15 cellular contexts compared by ENCODE assay signal in genomic region chrX:10568428-10568827, GRCh38. TPM values are rescaled to one million over a fixed set of nuclear protein-coding genes. Genes with fewer than 3 reads are reported as not detected.
DNase-seq lines count a peak whose midpoint lies in the region; ATAC-seq and TF ChIP-seq lines count a peak whose summit lies in the region.
"Had no signal": no experiment of that assay in that cellular context is flagged by ENCODE, and none has a peak within 500 bp of the region (broad histone marks: within the 10 kb centered on the region; RNA-seq: fewer than 3 reads in every experiment).

No MANE protein-coding gene starts in this region.

- TF ChIP-seq RAD21 in SK-N-SH (IDR thresholded peaks at IDR 0.05; ENCODE audit: low read length), result no peak

- H3K27ac ChIP-seq in SK-N-SH (ENCODE audit: low read depth in 2 of 2, low read length in 1 of 2) (peak overlapping the region in 1 of 2 experiments; percentile 37; a peak in 1 of 4 replicates), osteoblast (ENCODE audit: low read depth, low read length) (peak overlapping the region; percentile 57)
- H3K27ac ChIP-seq: 22Rv1; BLaER1 treated with 17β-estradiol and CSF1 and Interleukin-3, amounts not matched to agents 10 nM and 100 nM had no signal

- no peaks in the 10 kb centered on the region for H3K36me3 ChIP-seq in SK-N-SH (replicated peaks in 1 of 2; ENCODE audit: control insufficient read depth in 1 of 2, insufficient read depth in 2 of 2, low read length in 1 of 2)
- no peaks in the 10 kb centered on the region for H3K36me3 ChIP-seq in osteoblast (ENCODE audit: insufficient read depth, low read length)
- H3K36me3 ChIP-seq: BLaER1 treated with 17β-estradiol and CSF1 and Interleukin-3, amounts not matched to agents 10 nM and 100 nM had no signal

- no peaks in the 10 kb centered on the region; the same call in 1 of the 2 replicates for H3K79me2 ChIP-seq in SK-N-SH (ENCODE audit: insufficient read depth)
- H3K79me2 ChIP-seq in osteoblast (ENCODE audit: insufficient read depth, low read length), result peaks cover 38% of the 10 kb centered on the region

- peaks cover 40% of the 10 kb centered on the region for H3K36me3 Mint-ChIP-seq in brain
- H3K36me3 Mint-ChIP-seq: CD4-positive, CD25-positive, alpha-beta regulatory T cell had no signal

- H3K4me2 ChIP-seq in SK-N-SH (peak overlapping the region; percentile 11; the same call in 1 of the 2 replicates), osteoblast (ENCODE audit: insufficient read depth, low read length) (no peak overlapping the region)
- H3K4me2 ChIP-seq: BLaER1 treated with 17β-estradiol and CSF1 and Interleukin-3, amounts not matched to agents 10 nM and 100 nM had no signal

- no peak overlapping the region for H3K9ac ChIP-seq in SK-N-SH
- H3K9ac ChIP-seq: BLaER1 treated with 17β-estradiol and CSF1 and Interleukin-3, amounts not matched to agents 10 nM and 100 nM had no signal

- H2AFZ ChIP-seq in SK-N-SH (ENCODE audit: low read depth), result no peak overlapping the region
- H2AFZ ChIP-seq in osteoblast (ENCODE audit: low read length), result no peak overlapping the region

- CTCF ChIA-PET in SK-N-SH (lab: Yijun Ruan, JAX), result no interaction called here

- no peaks in the 10 kb centered on the region for H3K9me3 ChIP-seq in SK-N-SH
- no peaks in the 10 kb centered on the region for H3K9me3 ChIP-seq in osteoblast (ENCODE audit: low read depth, low read length)

- 86% methylated on average over 1 of the region's 3 CpGs for WGBS in SK-N-SH (ENCODE audit: low lambda C conversion rate)

- no peaks in the 10 kb centered on the region for H3K27me3 Mint-ChIP-seq in brain
- H3K27me3 Mint-ChIP-seq: CD4-positive, CD25-positive, alpha-beta regulatory T cell had no signal

- H3F3A ChIP-seq in SK-N-SH (replicated peaks; ENCODE audit: insufficient read depth), result no peaks in the 10 kb centered on the region

- peak overlapping the region in 3 of 5 experiments; percentile 19 to 37 (median 34) for H3K27ac Mint-ChIP-seq in brain
- H3K27ac Mint-ChIP-seq: CD4-positive, CD25-positive, alpha-beta regulatory T cell had no signal

- TF ChIP-seq CTCF in SK-N-SH (IDR thresholded peaks at IDR 0.05), result no peak
- TF ChIP-seq CTCF in brain (conservative IDR thresholded peaks at IDR 0.05), result no peak
- no peak for TF ChIP-seq CTCF in osteoblast (IDR thresholded peaks at IDR 0.05; ENCODE audit: extremely low read depth, low read depth, low read length)

- ATAC-seq in SK-N-SH treated with all-trans-retinoic acid at 6 μM for 48 hours (no peak), HG03439 (IDR thresholded peaks at IDR 0.05; ENCODE audit: unreplicated experiment) (no peak), Right ventricle myocardium superior (ENCODE audit: poor library complexity) (no peak), HG02798 (IDR thresholded peaks at IDR 0.05; ENCODE audit: poor library complexity, unreplicated experiment) (no peak)
- ATAC-seq: HCT116, K562 had no signal

- H3K27me3 ChIP-seq in SK-N-SH (ENCODE audit: insufficient read depth), result no peaks in the 10 kb centered on the region
- no peaks in the 10 kb centered on the region for H3K27me3 ChIP-seq in osteoblast (ENCODE audit: insufficient read depth, low read length)

- H3K4me3 Mint-ChIP-seq in brain, result no peak overlapping the region
- H3K4me3 Mint-ChIP-seq: CD4-positive, CD25-positive, alpha-beta regulatory T cell had no signal

- H3K4me3 ChIP-seq in SK-N-SH (ENCODE audit: low read depth in 2 of 2, low read length in 1 of 2) (no peak overlapping the region), osteoblast (ENCODE audit: insufficient read depth, low read length) (no peak overlapping the region)
- H3K4me3 ChIP-seq: BLaER1 treated with 17β-estradiol and CSF1 and Interleukin-3, amounts not matched to agents 10 nM and 100 nM; K562 had no signal

- H3K9me3 Mint-ChIP-seq in brain, result peaks cover 0 to 15% (median 3%) of the 10 kb centered on the region in 5 experiments

- H3K4me1 ChIP-seq in SK-N-SH (ENCODE audit: control insufficient read depth in 1 of 2, insufficient read depth in 2 of 2, low read depth in 1 of 2, low read length in 1 of 2) (no peaks in the 10 kb centered on the region; a peak in 1 of 4 replicates), osteoblast (ENCODE audit: insufficient read depth, low read length) (peaks cover 30% of the 10 kb centered on the region)
- H3K4me1 ChIP-seq: BLaER1 treated with 17β-estradiol and CSF1 and Interleukin-3, amounts not matched to agents 10 nM and 100 nM had no signal

- DNase-seq in SK-N-SH (no peak), osteoblast (ENCODE audit: insufficient read length, low spot score, missing footprints) (no peak), Right ventricle myocardium superior (no peak), COLO829 (ENCODE audit: low spot score) (no peak)
- DNase-seq: Calu3; CD4-positive, CD25-positive, alpha-beta regulatory T cell; DMS 273 treated with DMSO at 0.1 percent for 48 hours had no signal

- POLR2A ChIA-PET in SK-N-SH (lab: Yijun Ruan, JAX), result no interaction called here

- H3K4me1 Mint-ChIP-seq in brain, result peaks cover 58% of the 10 kb centered on the region
- H3K4me1 Mint-ChIP-seq: CD4-positive, CD25-positive, alpha-beta regulatory T cell had no signal

- TF ChIP-seq EP300 in SK-N-SH (IDR thresholded peaks at IDR 0.05; ENCODE audit: borderline replicate concordance in 1 of 2, low read depth in 1 of 2, low read length in 1 of 2), result no peak

- intact Hi-C loops in Right ventricle myocardium superior (cut with DNase I), result no loop called here

- no peaks in the 10 kb centered on the region for H3K9me2 ChIP-seq in SK-N-SH

- H4K20me1 ChIP-seq in SK-N-SH (ENCODE audit: insufficient read depth) (no peaks in the 10 kb centered on the region), osteoblast (ENCODE audit: insufficient read depth, low read length) (no peaks in the 10 kb centered on the region)

TF ChIP-seq in SK-N-SH, 30 proteins besides CTCF, POLR2A, EP300 and RAD21 (continues in another document):
- TF ChIP-seq, protein P1, sequence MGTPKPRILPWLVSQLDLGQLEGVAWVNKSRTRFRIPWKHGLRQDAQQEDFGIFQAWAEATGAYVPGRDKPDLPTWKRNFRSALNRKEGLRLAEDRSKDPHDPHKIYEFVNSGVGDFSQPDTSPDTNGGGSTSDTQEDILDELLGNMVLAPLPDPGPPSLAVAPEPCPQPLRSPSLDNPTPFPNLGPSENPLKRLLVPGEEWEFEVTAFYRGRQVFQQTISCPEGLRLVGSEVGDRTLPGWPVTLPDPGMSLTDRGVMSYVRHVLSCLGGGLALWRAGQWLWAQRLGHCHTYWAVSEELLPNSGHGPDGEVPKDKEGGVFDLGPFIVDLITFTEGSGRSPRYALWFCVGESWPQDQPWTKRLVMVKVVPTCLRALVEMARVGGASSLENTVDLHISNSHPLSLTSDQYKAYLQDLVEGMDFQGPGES (IDR thresholded peaks at IDR 0.05; ENCODE audit: low read depth, low read length), result no peak
- no peak for TF ChIP-seq JUND (IDR thresholded peaks at IDR 0.05)
- TF ChIP-seq MEF2A (IDR thresholded peaks at IDR 0.05; ENCODE audit: borderline replicate concordance, low read depth), result no peak
- no peak for TF ChIP-seq EZH2phosphoT487 (IDR thresholded peaks at IDR 0.05; ENCODE audit: borderline replicate concordance, low read depth)
- TF ChIP-seq, protein P2, sequence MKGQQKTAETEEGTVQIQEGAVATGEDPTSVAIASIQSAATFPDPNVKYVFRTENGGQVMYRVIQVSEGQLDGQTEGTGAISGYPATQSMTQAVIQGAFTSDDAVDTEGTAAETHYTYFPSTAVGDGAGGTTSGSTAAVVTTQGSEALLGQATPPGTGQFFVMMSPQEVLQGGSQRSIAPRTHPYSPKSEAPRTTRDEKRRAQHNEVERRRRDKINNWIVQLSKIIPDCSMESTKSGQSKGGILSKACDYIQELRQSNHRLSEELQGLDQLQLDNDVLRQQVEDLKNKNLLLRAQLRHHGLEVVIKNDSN (IDR thresholded peaks at IDR 0.05; ENCODE audit: borderline replicate concordance, low read depth), result no peak
- TF ChIP-seq TCF12 (IDR thresholded peaks at IDR 0.05), result no peak
- TF ChIP-seq ELF1 (IDR thresholded peaks at IDR 0.05), result no peak
- TF ChIP-seq, protein P3, sequence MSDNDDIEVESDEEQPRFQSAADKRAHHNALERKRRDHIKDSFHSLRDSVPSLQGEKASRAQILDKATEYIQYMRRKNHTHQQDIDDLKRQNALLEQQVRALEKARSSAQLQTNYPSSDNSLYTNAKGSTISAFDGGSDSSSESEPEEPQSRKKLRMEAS (IDR thresholded peaks at IDR 0.05; ENCODE audit: low read depth), result no peak

TF ChIP-seq in SK-N-SH treated with all-trans-retinoic acid at 6 μM for 48 hours, 23 proteins besides CTCF, POLR2A, EP300 and RAD21:
- TF ChIP-seq ZNF565 (CRISPR knock-in tag; conservative IDR thresholded peaks at IDR 0.05; ENCODE audit: low read depth), result no peak
- TF ChIP-seq ZNF8 (CRISPR knock-in tag; IDR thresholded peaks at IDR 0.05), result no peak
- TF ChIP-seq TOX (CRISPR knock-in tag; IDR thresholded peaks at IDR 0.05; ENCODE audit: borderline replicate concordance), result no peak
- no peak for TF ChIP-seq ESRRG (CRISPR knock-in tag; IDR thresholded peaks at IDR 0.05)
- TF ChIP-seq CSDC2 (CRISPR knock-in tag; IDR thresholded peaks at IDR 0.05), result no peak

RNA-seq across cellular contexts. Expression of gene MID1, which starts 52.0 kb away (rescaled TPM):
- polyA plus RNA-seq in SK-N-SH (2012; rRNA removed) (8.5 and 10.4 TPM in 2 replicates), brain (ENCODE audit: insufficient read depth, low read depth, low replicate concordance) (7.4 TPM)
- 5.3 and 5.8 TPM in 2 replicates for polyA plus RNA-seq in SK-N-SH (2012; cell fraction: cytosol; rRNA removed)
- 20.1 and 27.9 TPM in 2 replicates for polyA plus RNA-seq in SK-N-SH (2012; cell fraction: nucleus; rRNA removed)
- total RNA-seq in osteoblast (26.5 and 26.8 TPM in 2 replicates), Right ventricle myocardium superior (7.3 TPM)
- total RNA-seq: CD4-positive, CD25-positive, alpha-beta regulatory T cell had no signal
- polyA plus RNA-seq: CD4-positive, CD25-positive, alpha-beta regulatory T cell had no signal
